16 cellular contexts compared by ENCODE assay signal in the genomic region with DNA sequence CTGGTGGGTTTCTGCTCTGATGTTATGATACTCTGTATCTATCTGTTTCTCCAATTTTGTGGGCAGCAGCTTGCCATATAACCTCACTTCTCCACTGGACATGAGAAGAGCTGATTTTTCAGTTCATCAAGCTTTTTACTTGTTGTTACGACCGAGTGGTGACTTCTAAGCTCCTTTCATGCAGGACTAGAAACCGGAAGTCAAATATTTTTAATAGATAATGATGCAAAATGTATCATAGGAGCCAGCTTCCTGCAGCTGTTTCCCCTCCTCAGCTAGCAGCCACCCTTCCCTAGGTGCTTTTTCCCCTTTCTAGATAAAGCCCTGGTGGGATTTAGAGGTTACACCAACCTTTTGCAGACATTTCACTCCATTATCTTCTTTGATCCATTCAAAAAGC. TPM values are rescaled to one million over a fixed set of nuclear protein-coding genes. Genes with fewer than 3 reads are reported as not detected.
DNase-seq lines count a peak whose midpoint lies in the region; ATAC-seq, FAIRE-seq and TF ChIP-seq lines count a peak whose summit lies in the region.
"Had no signal": no experiment of that assay in that cellular context is flagged by ENCODE, and none has a peak within 500 bp of the region (broad histone marks: within the 10 kb centered on the region; RNA-seq: fewer than 3 reads in every experiment).

No MANE protein-coding gene starts in this region.

- no peak overlapping the region for H2BK15ac ChIP-seq in H9 (ENCODE audit: low read depth, low read length)

- H3K9me3 ChIP-seq in BLaER1 = no peaks in the 10 kb centered on the region
- H3K9me3 ChIP-seq in H9 (ENCODE audit: control insufficient read depth, low read depth, low read length) = no peaks in the 10 kb centered on the region
- H3K9me3 ChIP-seq: sigmoid colon had no signal

- no peaks in the 10 kb centered on the region for H3K79me2 ChIP-seq in H9 (ENCODE audit: insufficient read depth, low read length)

- no peaks in the 10 kb centered on the region for H3K23me2 ChIP-seq in H9 (ENCODE audit: insufficient read length, low read depth, low read length, poor library complexity, severe bottlenecking)

- H3K4me1 ChIP-seq in BLaER1 (peaks cover 70% of the 10 kb centered on the region), H9 (ENCODE audit: insufficient read depth, low read length) (no peaks in the 10 kb centered on the region)
- H3K4me1 ChIP-seq: sigmoid colon had no signal

- H3K27me3 ChIP-seq in BLaER1 (no peaks in the 10 kb centered on the region), H9 (ENCODE audit: insufficient read depth, low read length) (no peaks in the 10 kb centered on the region)
- H3K27me3 ChIP-seq: cardiac muscle cell, sigmoid colon had no signal

- peak overlapping the region; percentile 39 for H3K4me3 Mint-ChIP-seq in T-helper 1 cell treated with Interleukin-12 subunit alpha and Interleukin-12 subunit beta and Interleukin-4 antibody, amounts not matched to agents 30 μg/mL and 1 μg/mL, for 36 hours
- no peak overlapping the region for H3K4me3 Mint-ChIP-seq in H9

- no peak overlapping the region for H2BK12ac ChIP-seq in H9 (ENCODE audit: insufficient read length, low read depth, low read length)

- peaks cover 14% of the 10 kb centered on the region for H3K36me3 Mint-ChIP-seq in T-helper 1 cell treated with Interleukin-12 subunit alpha and Interleukin-12 subunit beta and Interleukin-4 antibody, amounts not matched to agents 30 μg/mL and 1 μg/mL, for 36 hours (ENCODE audit: low read depth)
- peaks cover 0 to 6% (median 0%) of the 10 kb centered on the region in 3 experiments; a peak in 2 of 7 replicates for H3K36me3 Mint-ChIP-seq in H9 (ENCODE audit: insufficient read depth in 1 of 3, low read depth in 3 of 3)

- peaks cover 63% of the 10 kb centered on the region for H3K4me1 Mint-ChIP-seq in T-helper 1 cell treated with Interleukin-12 subunit alpha and Interleukin-12 subunit beta and Interleukin-4 antibody, amounts not matched to agents 30 μg/mL and 1 μg/mL, for 36 hours (ENCODE audit: low read depth)
- H3K4me1 Mint-ChIP-seq in H9 = no peaks in the 10 kb centered on the region

- no peaks in the 10 kb centered on the region for H3K79me1 ChIP-seq in H9 (ENCODE audit: insufficient read depth, low read depth, low read length, poor library complexity, severe bottlenecking)

- no peak for DNase-seq in GM19239 (ENCODE audit: insufficient read length, low spot score)
- peak; percentile 26 for DNase-seq in germinal center (ENCODE audit: low spot score)
- DNase-seq in stimulated activated CD4-positive, alpha-beta T cell treated with anti-CD3 and anti-CD28 coated beads, Interleukin-15, amount 100 ng/mL, for 24 hours = no peak
- DNase-seq in SK-N-DZ (ENCODE audit: low spot score) = no peak
- DNase-seq in H9 = no peak
- DNase-seq: C1 segment of cervical spinal cord, erythroblast, GDM1, NCI-H2081, sigmoid colon had no signal

- H3K27me3 Mint-ChIP-seq in T-helper 1 cell treated with Interleukin-12 subunit alpha and Interleukin-12 subunit beta and Interleukin-4 antibody, amounts not matched to agents 30 μg/mL and 1 μg/mL, for 36 hours (ENCODE audit: low read depth) = no peaks in the 10 kb centered on the region
- no peaks in the 10 kb centered on the region for H3K27me3 Mint-ChIP-seq in H9 (ENCODE audit: low read depth)

- no peak overlapping the region for H3T11ph ChIP-seq in H9 (ENCODE audit: low read length)

- peaks cover 6% of the 10 kb centered on the region for H3K9me3 Mint-ChIP-seq in T-helper 1 cell treated with Interleukin-12 subunit alpha and Interleukin-12 subunit beta and Interleukin-4 antibody, amounts not matched to agents 30 μg/mL and 1 μg/mL, for 36 hours
- H3K9me3 Mint-ChIP-seq in H9 = peaks cover 3% of the 10 kb centered on the region in 2 experiments; a peak in 2 of 5 replicates

- no peak for ATAC-seq in GM18909 (IDR thresholded peaks at IDR 0.05; ENCODE audit: poor library complexity, unreplicated experiment)

- H2BK20ac ChIP-seq in H9 (ENCODE audit: low read depth, low read length, poor library complexity, severe bottlenecking) = no peak overlapping the region

- no peak for TF ChIP-seq CTCF in H9 (conservative IDR thresholded peaks at IDR 0.05)

- H2BK5ac ChIP-seq in H9 (ENCODE audit: insufficient read length, low read length) = no peak overlapping the region

- peak; percentile 87 for FAIRE-seq in GM19239 (lab: Jason Lieb, UNC)
- FAIRE-seq: H1, RCC 7860 had no signal

- no peak overlapping the region for H2BK120ac ChIP-seq in H9 (ENCODE audit: low read depth, low read length, poor library complexity, severe bottlenecking)

- H3K27ac Mint-ChIP-seq in T-helper 1 cell treated with Interleukin-12 subunit alpha and Interleukin-12 subunit beta and Interleukin-4 antibody, amounts not matched to agents 30 μg/mL and 1 μg/mL, for 36 hours = peak overlapping the region; percentile 67
- H3K27ac Mint-ChIP-seq in H9 = no peak overlapping the region

- WGBS in H9 (ENCODE audit: extremely low coverage, insufficient read length, low lambda C conversion rate) = no CpG with 5 or more reads among the region's 3 CpGs

- no peak overlapping the region for H3K18ac ChIP-seq in H9 (ENCODE audit: insufficient read length, low read depth, low read length)

- H3K27ac ChIP-seq in BLaER1 = peak overlapping the region; percentile 88
- no peak overlapping the region for H3K27ac ChIP-seq in H9 (ENCODE audit: insufficient read length, low read depth, low read length)
- H3K27ac ChIP-seq: cardiac muscle cell, sigmoid colon had no signal

- H3K14ac ChIP-seq in H9 (ENCODE audit: insufficient read depth, low read length) = no peak overlapping the region

- no peak overlapping the region for H4K5ac ChIP-seq in H9 (ENCODE audit: insufficient read length, low read depth, low read length)

- no peaks in the 10 kb centered on the region for H3K36me3 ChIP-seq in BLaER1
- H3K36me3 ChIP-seq: cardiac muscle cell, sigmoid colon had no signal

- peak overlapping the region; percentile 87 for H3K4me2 ChIP-seq in BLaER1
- H3K4me2 ChIP-seq in H9 (ENCODE audit: insufficient read depth, insufficient read length, low read length) = no peak overlapping the region

- H3K56ac ChIP-seq in H9 (ENCODE audit: insufficient read length, low read depth, low read length) = no peak overlapping the region

- H2AK5ac ChIP-seq in H9 (ENCODE audit: insufficient read length, low read length) = no peak overlapping the region

- no peak overlapping the region for H3K23ac ChIP-seq in H9 (ENCODE audit: insufficient read length, low read depth, low read length)

- H4K8ac ChIP-seq in H9 (replicated peaks; ENCODE audit: insufficient read length, low read depth, low read length) = no peak overlapping the region

- no peak overlapping the region for H3K4ac ChIP-seq in H9 (ENCODE audit: low read depth, low read length)

- H4K20me1 ChIP-seq in BLaER1 (no peaks in the 10 kb centered on the region), H9 (ENCODE audit: control insufficient read depth, insufficient read depth, insufficient read length) (no peaks in the 10 kb centered on the region)

- H2AFZ ChIP-seq in H9 (ENCODE audit: low read length) = no peak overlapping the region

- peak overlapping the region; percentile 76 for H3K9ac ChIP-seq in BLaER1
- no peak overlapping the region for H3K9ac ChIP-seq in H9 (ENCODE audit: extremely low read depth, insufficient read length, low read length)

- H4K91ac ChIP-seq in H9 (ENCODE audit: insufficient read length, low read depth, low read length) = no peak overlapping the region

- H3K4me3 ChIP-seq in BLaER1 = peak overlapping the region; percentile 44
- H3K4me3 ChIP-seq: cardiac muscle cell, sigmoid colon had no signal

RNA-seq across cellular contexts. Expression of gene ADAM19, which starts 17.0 kb away (rescaled TPM):
- polyA plus RNA-seq in SK-N-DZ (2014; cell fraction: cytosol; rRNA removed) = 2.9 and 3.9 TPM in 2 replicates
- polyA plus RNA-seq in SK-N-DZ (2014; cell fraction: nucleus; rRNA removed) = 2.2 and 2.9 TPM in 2 replicates
- 9.5 and 9.9 TPM in 2 replicates for total RNA-seq in H9 (2021)

RNA-seq across cellular contexts. Expression of gene SOX30, which starts 59.6 kb away (rescaled TPM):
- not detected in 2 replicates for polyA plus RNA-seq in SK-N-DZ (2014; cell fraction: cytosol; rRNA removed)
- not detected in 2 replicates for polyA plus RNA-seq in SK-N-DZ (2014; cell fraction: nucleus; rRNA removed)
- total RNA-seq in H9 (2021) = 0.13 TPM in 1 of 2 replicates, not detected in the other
- total RNA-seq: cardiac muscle cell, H1 had no signal
- polyA plus RNA-seq: cardiac muscle cell had no signal
